ENCODE assay signal across 29 cellular contexts in the genomic region with DNA sequence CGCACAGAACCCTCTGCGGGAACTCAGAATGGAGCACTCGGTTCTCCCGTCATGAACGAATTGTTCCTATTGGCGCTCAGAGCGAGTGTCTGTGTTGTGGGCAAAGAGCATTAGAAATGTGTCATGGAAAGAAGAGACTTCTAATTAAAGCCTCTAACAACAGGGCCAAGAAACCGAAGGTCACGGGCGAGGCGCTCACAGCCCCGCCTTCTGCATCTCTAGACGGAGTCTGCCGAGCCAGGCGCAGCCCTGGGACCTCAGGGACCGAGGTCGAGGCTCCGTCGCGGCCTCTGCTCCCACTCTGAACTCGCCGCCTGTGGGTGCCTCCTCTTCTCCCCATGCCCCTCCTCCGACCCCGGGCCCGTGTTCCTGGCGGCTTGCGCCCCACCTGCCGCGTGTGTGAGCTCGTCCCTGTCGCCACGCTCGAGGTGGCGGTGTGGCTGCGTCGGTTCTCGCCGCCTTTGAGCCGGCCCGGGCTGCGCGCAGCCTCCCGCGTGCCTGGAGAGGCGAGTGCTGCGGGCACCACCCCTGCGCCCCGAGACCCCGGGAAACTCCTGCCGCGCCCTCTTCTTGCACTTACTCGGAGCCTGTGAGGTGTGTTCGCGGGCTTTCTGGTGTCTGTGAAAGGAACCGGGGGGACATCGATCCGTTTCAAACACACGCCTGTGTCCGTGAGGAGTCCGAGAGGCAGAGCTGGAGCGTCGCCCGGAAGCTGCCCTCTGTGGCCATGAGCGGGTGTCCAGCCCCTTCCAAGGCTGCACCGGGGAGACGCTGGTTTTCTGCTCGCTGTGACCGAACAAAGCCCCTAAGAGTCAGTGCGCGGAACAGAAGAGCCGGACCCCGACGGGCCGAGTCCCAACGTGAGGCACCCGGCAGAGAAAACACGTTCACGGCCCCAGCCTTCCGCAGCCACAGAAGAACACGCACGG. TPM values are rescaled to one million over a fixed set of nuclear protein-coding genes. Genes with fewer than 3 reads are reported as not detected.
A peak's percentile ranks its signal among the peaks of the same experiment; 100 is the strongest.
DNase-seq lines count a peak whose midpoint lies in the region; ATAC-seq and TF ChIP-seq lines count a peak whose summit lies in the region.
"Had no signal": no experiment of that assay in that cellular context is flagged by ENCODE, and none has a peak within 500 bp of the region (broad histone marks: within the 10 kb centered on the region; RNA-seq: fewer than 3 reads in every experiment).

No MANE protein-coding gene starts in this region.

- peaks cover 8% of the 10 kb centered on the region for H3K9me3 Mint-ChIP-seq in neural progenitor cell
- H3K9me3 Mint-ChIP-seq in endothelial cell (ENCODE audit: unreplicated experiment), result peaks cover 3% of the 10 kb centered on the region
- H3K9me3 Mint-ChIP-seq: activated T-helper 2 cell treated with anti-CD3 and anti-CD28 coated beads, Interferon-gamma antibody, Interleukin-2, Interleukin-4, amounts not matched to agents 10 μg/mL and 5 μg/mL and 100 μg/mL, durations not matched to agents 14 hours and 24 hours and 36 hours; stimulated activated memory B cell treated with anti-CD40 and anti-IgM and Interleukin-4, amounts not matched to agents 10 μg/mL and 1 μg/mL and 100 μg/mL, for 72 hours; T-helper 1 cell treated with Interleukin-12 subunit alpha and Interleukin-12 subunit beta and Interleukin-4 antibody, amounts not matched to agents 30 μg/mL and 1 μg/mL, for 36 hours had no signal

- no peak for TF ChIP-seq POLR2A in esophagus muscularis mucosa (IDR thresholded peaks at IDR 0.05; ENCODE audit: low read depth)

- H3K4me3 ChIP-seq in HUES48 (ENCODE audit: low read depth, low read length) (peak overlapping the region; percentile 36; the same call in 1 of the 2 replicates), esophagus muscularis mucosa (peak overlapping the region; percentile 11 to 28 (median 22)), neural progenitor cell (no peak overlapping the region)
- H3K4me3 ChIP-seq: gastrocnemius medialis, GM23248, hepatocyte, lower lobe of right lung, pancreas, SK-N-MC had no signal

- ATAC-seq in GM21717 (IDR thresholded peaks at IDR 0.05; ENCODE audit: unreplicated experiment), result no peak
- ATAC-seq: activated CD4-positive, CD25-positive, alpha-beta regulatory T cell treated with anti-CD3 and anti-CD28 coated beads, Interleukin-2, amount 50 U/mL, for 24 hours; activated naive CD4-positive, alpha-beta T cell treated with anti-CD3 and anti-CD28 coated beads, Interleukin-2, amount 50 U/mL, for 72 hours; gastrocnemius medialis; stimulated activated memory B cell treated with anti-CD40 and anti-IgM and Interleukin-4, amounts not matched to agents 10 μg/mL and 1 μg/mL and 100 μg/mL, for 72 hours had no signal

- TF ChIP-seq EP300 in esophagus muscularis mucosa (IDR thresholded peaks at IDR 0.05), result no peak

- H3K27ac Mint-ChIP-seq in neural progenitor cell, result no peak overlapping the region
- no peak overlapping the region for H3K27ac Mint-ChIP-seq in endothelial cell (ENCODE audit: unreplicated experiment)
- H3K27ac Mint-ChIP-seq: activated naive CD4-positive, alpha-beta T cell treated with anti-CD3 and anti-CD28 coated beads, Interleukin-2, amount 50 U/mL, for 72 hours; activated T-helper 2 cell treated with anti-CD3 and anti-CD28 coated beads, Interferon-gamma antibody, Interleukin-2, Interleukin-4, amounts not matched to agents 10 μg/mL and 5 μg/mL and 100 μg/mL, durations not matched to agents 14 hours and 24 hours and 36 hours; nephron progenitor cell; stimulated activated memory B cell treated with anti-CD40 and anti-IgM and Interleukin-4, amounts not matched to agents 10 μg/mL and 1 μg/mL and 100 μg/mL, for 72 hours; T-helper 1 cell treated with Interleukin-12 subunit alpha and Interleukin-12 subunit beta and Interleukin-4 antibody, amounts not matched to agents 30 μg/mL and 1 μg/mL, for 36 hours had no signal

- H3K27me3 ChIP-seq in HUES48 (ENCODE audit: control insufficient read depth, insufficient read depth, low read length), result peaks cover 48% of the 10 kb centered on the region
- peaks cover 0 to 64% (median 18%) of the 10 kb centered on the region in 4 donors for H3K27me3 ChIP-seq in esophagus muscularis mucosa
- H3K27me3 ChIP-seq in neural progenitor cell, result no peaks in the 10 kb centered on the region

- H3K36me3 ChIP-seq in HUES48 (ENCODE audit: control insufficient read depth, insufficient read depth, low read length) (no peaks in the 10 kb centered on the region), esophagus muscularis mucosa (no peaks in the 10 kb centered on the region), neural progenitor cell (no peaks in the 10 kb centered on the region)
- H3K36me3 ChIP-seq: gastrocnemius medialis, lower lobe of right lung, pancreas had no signal

- peaks cover 9% of the 10 kb centered on the region for H3F3A ChIP-seq in neural progenitor cell (ENCODE audit: low read depth)

- DNase-seq in ELF-1 (ENCODE audit: low read depth, low spot score) (peak; percentile 37), esophagus muscularis mucosa (ENCODE audit: extremely low spot score) (no peak), neural progenitor cell (ENCODE audit: low spot score) (no peak), endothelial cell (ENCODE audit: low spot score) (no peak), HT-29 (ENCODE audit: low spot score) (no peak)
- DNase-seq: activated CD4-positive, alpha-beta T cell treated with anti-CD3 and anti-CD28 coated beads, Interleukin-2, amount 50 U/mL, for 48 hours; activated CD8-positive, alpha-beta memory T cell treated with anti-CD3 and anti-CD28 coated beads, Interleukin-2, amount 50 U/mL, for 48 hours; C1 segment of cervical spinal cord; cortex of kidney; gastrocnemius medialis; GM23248; lower lobe of right lung; NCI-H2029; NCI-H446; nephron progenitor cell; stimulated activated CD4-positive, alpha-beta T cell treated with anti-CD3 and anti-CD28 coated beads, Interleukin-4, amount 100 ng/mL, for 4 hours had no signal

- WGBS in esophagus muscularis mucosa, result 23% methylated on average over 37 of the region's 81 CpGs

- H3K4me1 Mint-ChIP-seq in neural progenitor cell, result peaks cover 12% of the 10 kb centered on the region
- H3K4me1 Mint-ChIP-seq in endothelial cell (ENCODE audit: unreplicated experiment), result no peaks in the 10 kb centered on the region
- H3K4me1 Mint-ChIP-seq: nephron progenitor cell; stimulated activated memory B cell treated with anti-CD40 and anti-IgM and Interleukin-4, amounts not matched to agents 10 μg/mL and 1 μg/mL and 100 μg/mL, for 72 hours had no signal

- no peak overlapping the region for H3K4me2 ChIP-seq in neural progenitor cell
- H3K4me2 ChIP-seq: hepatocyte had no signal

- intact Hi-C loops in esophagus muscularis mucosa (cut with DNase I), result no loop called here

- H3K79me2 ChIP-seq in neural progenitor cell (ENCODE audit: low read depth), result no peaks in the 10 kb centered on the region
- H3K79me2 ChIP-seq: hepatocyte had no signal

- no peak overlapping the region for H2AFZ ChIP-seq in neural progenitor cell (replicated peaks)
- H2AFZ ChIP-seq: GM23248, hepatocyte had no signal

- 0 out of 2 replicates have a peak, but pooled peaks cover 7% of the 10 kb centered on the region for H3K4me1 ChIP-seq in HUES48 (ENCODE audit: control insufficient read depth, insufficient read depth, low read length)
- H3K4me1 ChIP-seq in esophagus muscularis mucosa, result peaks cover 5 to 18% (median 17%) of the 10 kb centered on the region in 4 donors
- peaks cover 10% of the 10 kb centered on the region for H3K4me1 ChIP-seq in neural progenitor cell
- H3K4me1 ChIP-seq: gastrocnemius medialis, lower lobe of right lung had no signal

- H3K27me3 Mint-ChIP-seq in neural progenitor cell (ENCODE audit: insufficient read depth, low read depth) (peaks cover 16% of the 10 kb centered on the region), endothelial cell (ENCODE audit: unreplicated experiment) (peaks cover 12% of the 10 kb centered on the region)

- H3K9me3 ChIP-seq in HUES48 (ENCODE audit: control insufficient read depth, insufficient read depth, low read length) (no peaks in the 10 kb centered on the region), esophagus muscularis mucosa (peaks cover 0 to 4% (median 0%) of the 10 kb centered on the region in 4 donors), neural progenitor cell (ENCODE audit: low read depth) (no peaks in the 10 kb centered on the region)
- H3K9me3 ChIP-seq: gastrocnemius medialis, lower lobe of right lung, pancreas had no signal

- H3K36me3 Mint-ChIP-seq in neural progenitor cell, result no peaks in the 10 kb centered on the region
- no peaks in the 10 kb centered on the region for H3K36me3 Mint-ChIP-seq in endothelial cell (ENCODE audit: low read depth, unreplicated experiment)
- H3K36me3 Mint-ChIP-seq: stimulated activated memory B cell treated with anti-CD40 and anti-IgM and Interleukin-4, amounts not matched to agents 10 μg/mL and 1 μg/mL and 100 μg/mL, for 72 hours had no signal

- no peak for TF ChIP-seq CTCF in esophagus muscularis mucosa (IDR thresholded peaks at IDR 0.05)
- TF ChIP-seq CTCF in neural progenitor cell (IDR thresholded peaks at IDR 0.05), result no peak
- TF ChIP-seq CTCF in endothelial cell (IDR thresholded peaks at IDR 0.05; ENCODE audit: unreplicated experiment), result no peak

- H3K4me3 Mint-ChIP-seq in neural progenitor cell (peak overlapping the region; percentile 68), endothelial cell (ENCODE audit: unreplicated experiment) (no peak overlapping the region)
- H3K4me3 Mint-ChIP-seq: nephron progenitor cell; stimulated activated memory B cell treated with anti-CD40 and anti-IgM and Interleukin-4, amounts not matched to agents 10 μg/mL and 1 μg/mL and 100 μg/mL, for 72 hours; T-helper 1 cell treated with Interleukin-12 subunit alpha and Interleukin-12 subunit beta and Interleukin-4 antibody, amounts not matched to agents 30 μg/mL and 1 μg/mL, for 36 hours had no signal

- H3K27ac ChIP-seq in HUES48 (ENCODE audit: low read depth, low read length) (no peak overlapping the region), esophagus muscularis mucosa (replicated peaks in 1 of 4) (no peak overlapping the region), neural progenitor cell (no peak overlapping the region)
- H3K27ac ChIP-seq: gastrocnemius medialis, GM23248, hepatocyte, lower lobe of right lung, pancreas, SK-N-MC had no signal

- H3K9ac ChIP-seq in HUES48 (ENCODE audit: low read depth, low read length), result no peak overlapping the region
- no peak overlapping the region for H3K9ac ChIP-seq in neural progenitor cell
- H3K9ac ChIP-seq: GM23248 had no signal

- no peaks in the 10 kb centered on the region for H4K20me1 ChIP-seq in neural progenitor cell (ENCODE audit: low read depth)

RNA-seq across cellular contexts. Expression of gene SPACA7, which starts 45.4 kb away (rescaled TPM):
- total RNA-seq in esophagus muscularis mucosa, result not detected
- not detected in 2 replicates for total RNA-seq in neural progenitor cell (ENCODE audit: low replicate concordance)
- not detected for total RNA-seq in endothelial cell (ENCODE audit: unreplicated experiment)
- total RNA-seq in HT-29 (2014; rRNA removed; shearing (Covaris generic)), result not detected in 2 replicates
- total RNA-seq: activated naive CD4-positive, alpha-beta T cell treated with anti-CD3 and anti-CD28 coated beads, Interleukin-2, amount 50 U/mL, for 72 hours; activated T-helper 2 cell treated with anti-CD3 and anti-CD28 coated beads, Interferon-gamma antibody, Interleukin-2, Interleukin-4, amounts not matched to agents 10 μg/mL and 5 μg/mL and 100 μg/mL, durations not matched to agents 14 hours and 24 hours and 36 hours; Daoy; gastrocnemius medialis; GM23248; hepatocyte; lower lobe of right lung; OCI-LY7; pancreas; right cardiac atrium had no signal
